Comparison of ENCODE assay signal across 1 cellular context in genomic region chr5:96714951-96715451, GRCh38.
TF ChIP-seq lines count a peak whose summit lies in the region.

No MANE protein-coding gene starts in this region.

TF ChIP-seq in HepG2, 621 proteins besides CTCF, POLR2A, EP300 and RAD21 (continued from another document and continues in another):
- TF ChIP-seq, protein P1, sequence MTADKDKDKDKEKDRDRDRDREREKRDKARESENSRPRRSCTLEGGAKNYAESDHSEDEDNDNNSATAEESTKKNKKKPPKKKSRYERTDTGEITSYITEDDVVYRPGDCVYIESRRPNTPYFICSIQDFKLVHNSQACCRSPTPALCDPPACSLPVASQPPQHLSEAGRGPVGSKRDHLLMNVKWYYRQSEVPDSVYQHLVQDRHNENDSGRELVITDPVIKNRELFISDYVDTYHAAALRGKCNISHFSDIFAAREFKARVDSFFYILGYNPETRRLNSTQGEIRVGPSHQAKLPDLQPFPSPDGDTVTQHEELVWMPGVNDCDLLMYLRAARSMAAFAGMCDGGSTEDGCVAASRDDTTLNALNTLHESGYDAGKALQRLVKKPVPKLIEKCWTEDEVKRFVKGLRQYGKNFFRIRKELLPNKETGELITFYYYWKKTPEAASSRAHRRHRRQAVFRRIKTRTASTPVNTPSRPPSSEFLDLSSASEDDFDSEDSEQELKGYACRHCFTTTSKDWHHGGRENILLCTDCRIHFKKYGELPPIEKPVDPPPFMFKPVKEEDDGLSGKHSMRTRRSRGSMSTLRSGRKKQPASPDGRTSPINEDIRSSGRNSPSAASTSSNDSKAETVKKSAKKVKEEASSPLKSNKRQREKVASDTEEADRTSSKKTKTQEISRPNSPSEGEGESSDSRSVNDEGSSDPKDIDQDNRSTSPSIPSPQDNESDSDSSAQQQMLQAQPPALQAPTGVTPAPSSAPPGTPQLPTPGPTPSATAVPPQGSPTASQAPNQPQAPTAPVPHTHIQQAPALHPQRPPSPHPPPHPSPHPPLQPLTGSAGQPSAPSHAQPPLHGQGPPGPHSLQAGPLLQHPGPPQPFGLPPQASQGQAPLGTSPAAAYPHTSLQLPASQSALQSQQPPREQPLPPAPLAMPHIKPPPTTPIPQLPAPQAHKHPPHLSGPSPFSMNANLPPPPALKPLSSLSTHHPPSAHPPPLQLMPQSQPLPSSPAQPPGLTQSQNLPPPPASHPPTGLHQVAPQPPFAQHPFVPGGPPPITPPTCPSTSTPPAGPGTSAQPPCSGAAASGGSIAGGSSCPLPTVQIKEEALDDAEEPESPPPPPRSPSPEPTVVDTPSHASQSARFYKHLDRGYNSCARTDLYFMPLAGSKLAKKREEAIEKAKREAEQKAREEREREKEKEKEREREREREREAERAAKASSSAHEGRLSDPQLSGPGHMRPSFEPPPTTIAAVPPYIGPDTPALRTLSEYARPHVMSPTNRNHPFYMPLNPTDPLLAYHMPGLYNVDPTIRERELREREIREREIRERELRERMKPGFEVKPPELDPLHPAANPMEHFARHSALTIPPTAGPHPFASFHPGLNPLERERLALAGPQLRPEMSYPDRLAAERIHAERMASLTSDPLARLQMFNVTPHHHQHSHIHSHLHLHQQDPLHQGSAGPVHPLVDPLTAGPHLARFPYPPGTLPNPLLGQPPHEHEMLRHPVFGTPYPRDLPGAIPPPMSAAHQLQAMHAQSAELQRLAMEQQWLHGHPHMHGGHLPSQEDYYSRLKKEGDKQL (CRISPR knock-in tag; IDR thresholded peaks at IDR 0.05; ENCODE audit: low read depth), result no peak
- TF ChIP-seq ZNF468 (CRISPR knock-in tag; IDR thresholded peaks at IDR 0.05), result no peak
- TF ChIP-seq, protein P2, sequence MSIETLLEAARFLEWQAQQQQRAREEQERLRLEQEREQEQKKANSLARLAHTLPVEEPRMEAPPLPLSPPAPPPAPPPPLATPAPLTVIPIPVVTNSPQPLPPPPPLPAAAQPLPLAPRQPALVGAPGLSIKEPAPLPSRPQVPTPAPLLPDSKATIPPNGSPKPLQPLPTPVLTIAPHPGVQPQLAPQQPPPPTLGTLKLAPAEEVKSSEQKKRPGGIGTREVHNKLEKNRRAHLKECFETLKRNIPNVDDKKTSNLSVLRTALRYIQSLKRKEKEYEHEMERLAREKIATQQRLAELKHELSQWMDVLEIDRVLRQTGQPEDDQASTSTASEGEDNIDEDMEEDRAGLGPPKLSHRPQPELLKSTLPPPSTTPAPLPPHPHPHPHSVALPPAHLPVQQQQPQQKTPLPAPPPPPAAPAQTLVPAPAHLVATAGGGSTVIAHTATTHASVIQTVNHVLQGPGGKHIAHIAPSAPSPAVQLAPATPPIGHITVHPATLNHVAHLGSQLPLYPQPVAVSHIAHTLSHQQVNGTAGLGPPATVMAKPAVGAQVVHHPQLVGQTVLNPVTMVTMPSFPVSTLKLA (IDR thresholded peaks at IDR 0.05), result peak; percentile 42; the same call in 1 of the 2 replicates
- TF ChIP-seq, protein P3, sequence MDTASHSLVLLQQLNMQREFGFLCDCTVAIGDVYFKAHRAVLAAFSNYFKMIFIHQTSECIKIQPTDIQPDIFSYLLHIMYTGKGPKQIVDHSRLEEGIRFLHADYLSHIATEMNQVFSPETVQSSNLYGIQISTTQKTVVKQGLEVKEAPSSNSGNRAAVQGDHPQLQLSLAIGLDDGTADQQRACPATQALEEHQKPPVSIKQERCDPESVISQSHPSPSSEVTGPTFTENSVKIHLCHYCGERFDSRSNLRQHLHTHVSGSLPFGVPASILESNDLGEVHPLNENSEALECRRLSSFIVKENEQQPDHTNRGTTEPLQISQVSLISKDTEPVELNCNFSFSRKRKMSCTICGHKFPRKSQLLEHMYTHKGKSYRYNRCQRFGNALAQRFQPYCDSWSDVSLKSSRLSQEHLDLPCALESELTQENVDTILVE (CRISPR knock-in tag; IDR thresholded peaks at IDR 0.05), result peak; percentile 84
- TF ChIP-seq ZNF136 (CRISPR knock-in tag; IDR thresholded peaks at IDR 0.05; ENCODE audit: low read depth), result no peak
- TF ChIP-seq, protein P4, sequence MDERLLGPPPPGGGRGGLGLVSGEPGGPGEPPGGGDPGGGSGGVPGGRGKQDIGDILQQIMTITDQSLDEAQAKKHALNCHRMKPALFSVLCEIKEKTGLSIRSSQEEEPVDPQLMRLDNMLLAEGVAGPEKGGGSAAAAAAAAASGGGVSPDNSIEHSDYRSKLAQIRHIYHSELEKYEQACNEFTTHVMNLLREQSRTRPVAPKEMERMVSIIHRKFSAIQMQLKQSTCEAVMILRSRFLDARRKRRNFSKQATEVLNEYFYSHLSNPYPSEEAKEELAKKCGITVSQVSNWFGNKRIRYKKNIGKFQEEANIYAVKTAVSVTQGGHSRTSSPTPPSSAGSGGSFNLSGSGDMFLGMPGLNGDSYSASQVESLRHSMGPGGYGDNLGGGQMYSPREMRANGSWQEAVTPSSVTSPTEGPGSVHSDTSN (CRISPR knock-in tag; IDR thresholded peaks at IDR 0.05), result no peak
- TF ChIP-seq CBFB (CRISPR knock-in tag; IDR thresholded peaks at IDR 0.05), result 0 out of 2 replicates have a peak, but pooled peaks have one; percentile 32
- no peak for TF ChIP-seq HNF1A (IDR thresholded peaks at IDR 0.05; ENCODE audit: low read depth)
- TF ChIP-seq HNF1A (CRISPR knock-in tag; IDR thresholded peaks at IDR 0.05; ENCODE audit: borderline replicate concordance), result 0 out of 2 replicates have a peak, but pooled peaks have one; percentile 40
- TF ChIP-seq IRX3 (CRISPR knock-in tag; IDR thresholded peaks at IDR 0.05; ENCODE audit: borderline replicate concordance, low read depth), result no peak
- peak; percentile 72; the same call in 1 of the 2 replicates for TF ChIP-seq SMAD3 (CRISPR knock-in tag; IDR thresholded peaks at IDR 0.05)
- TF ChIP-seq ATF2 (CRISPR knock-in tag; IDR thresholded peaks at IDR 0.05), result no peak; the same call in 1 of the 2 replicates
- peak; percentile 26; the same call in 1 of the 2 replicates for TF ChIP-seq RARA (CRISPR knock-in tag; IDR thresholded peaks at IDR 0.05)
- peak; percentile 96 for TF ChIP-seq TGIF2 (CRISPR knock-in tag; IDR thresholded peaks at IDR 0.05)
- TF ChIP-seq, protein P5, sequence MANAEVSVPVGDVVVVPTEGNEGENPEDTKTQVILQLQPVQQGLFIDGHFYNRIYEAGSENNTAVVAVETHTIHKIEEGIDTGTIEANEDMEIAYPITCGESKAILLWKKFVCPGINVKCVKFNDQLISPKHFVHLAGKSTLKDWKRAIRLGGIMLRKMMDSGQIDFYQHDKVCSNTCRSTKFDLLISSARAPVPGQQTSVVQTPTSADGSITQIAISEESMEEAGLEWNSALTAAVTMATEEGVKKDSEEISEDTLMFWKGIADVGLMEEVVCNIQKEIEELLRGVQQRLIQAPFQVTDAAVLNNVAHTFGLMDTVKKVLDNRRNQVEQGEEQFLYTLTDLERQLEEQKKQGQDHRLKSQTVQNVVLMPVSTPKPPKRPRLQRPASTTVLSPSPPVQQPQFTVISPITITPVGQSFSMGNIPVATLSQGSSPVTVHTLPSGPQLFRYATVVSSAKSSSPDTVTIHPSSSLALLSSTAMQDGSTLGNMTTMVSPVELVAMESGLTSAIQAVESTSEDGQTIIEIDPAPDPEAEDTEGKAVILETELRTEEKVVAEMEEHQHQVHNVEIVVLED (CRISPR knock-in tag; IDR thresholded peaks at IDR 0.05; ENCODE audit: borderline replicate concordance), result no peak
- no peak for TF ChIP-seq ZNF574 (CRISPR knock-in tag; IDR thresholded peaks at IDR 0.05)
- TF ChIP-seq HMG20A (CRISPR knock-in tag; IDR thresholded peaks at IDR 0.05; ENCODE audit: borderline replicate concordance), result peak; percentile 71
- no peak for TF ChIP-seq SP4 (CRISPR knock-in tag; IDR thresholded peaks at IDR 0.05)
- TF ChIP-seq GZF1 (CRISPR knock-in tag; IDR thresholded peaks at IDR 0.05), result no peak
- TF ChIP-seq IKZF5 (CRISPR knock-in tag; IDR thresholded peaks at IDR 0.05), result peak; percentile 79; the same call in 1 of the 2 replicates
- no peak for TF ChIP-seq SMARCE1 (IDR thresholded peaks at IDR 0.05; ENCODE audit: borderline replicate concordance)
- TF ChIP-seq ZNF775 (CRISPR knock-in tag; IDR thresholded peaks at IDR 0.05; ENCODE audit: borderline replicate concordance), result 0 out of 2 replicates have a peak, but pooled peaks have one; percentile 52
- peak; percentile 71 for TF ChIP-seq ZMYM4 (CRISPR knock-in tag; IDR thresholded peaks at IDR 0.05)
- TF ChIP-seq FOXM1 (CRISPR knock-in tag; IDR thresholded peaks at IDR 0.05), result no peak
- TF ChIP-seq NR2F1 (CRISPR knock-in tag; IDR thresholded peaks at IDR 0.05), result peak; percentile 45 to 77; a peak in 1 of 4 replicates
- TF ChIP-seq SOX5 (CRISPR knock-in tag; IDR thresholded peaks at IDR 0.05; ENCODE audit: borderline replicate concordance), result peak; percentile 99
- TF ChIP-seq ZNF451 (CRISPR knock-in tag; IDR thresholded peaks at IDR 0.05), result no peak
- TF ChIP-seq, protein P6, sequence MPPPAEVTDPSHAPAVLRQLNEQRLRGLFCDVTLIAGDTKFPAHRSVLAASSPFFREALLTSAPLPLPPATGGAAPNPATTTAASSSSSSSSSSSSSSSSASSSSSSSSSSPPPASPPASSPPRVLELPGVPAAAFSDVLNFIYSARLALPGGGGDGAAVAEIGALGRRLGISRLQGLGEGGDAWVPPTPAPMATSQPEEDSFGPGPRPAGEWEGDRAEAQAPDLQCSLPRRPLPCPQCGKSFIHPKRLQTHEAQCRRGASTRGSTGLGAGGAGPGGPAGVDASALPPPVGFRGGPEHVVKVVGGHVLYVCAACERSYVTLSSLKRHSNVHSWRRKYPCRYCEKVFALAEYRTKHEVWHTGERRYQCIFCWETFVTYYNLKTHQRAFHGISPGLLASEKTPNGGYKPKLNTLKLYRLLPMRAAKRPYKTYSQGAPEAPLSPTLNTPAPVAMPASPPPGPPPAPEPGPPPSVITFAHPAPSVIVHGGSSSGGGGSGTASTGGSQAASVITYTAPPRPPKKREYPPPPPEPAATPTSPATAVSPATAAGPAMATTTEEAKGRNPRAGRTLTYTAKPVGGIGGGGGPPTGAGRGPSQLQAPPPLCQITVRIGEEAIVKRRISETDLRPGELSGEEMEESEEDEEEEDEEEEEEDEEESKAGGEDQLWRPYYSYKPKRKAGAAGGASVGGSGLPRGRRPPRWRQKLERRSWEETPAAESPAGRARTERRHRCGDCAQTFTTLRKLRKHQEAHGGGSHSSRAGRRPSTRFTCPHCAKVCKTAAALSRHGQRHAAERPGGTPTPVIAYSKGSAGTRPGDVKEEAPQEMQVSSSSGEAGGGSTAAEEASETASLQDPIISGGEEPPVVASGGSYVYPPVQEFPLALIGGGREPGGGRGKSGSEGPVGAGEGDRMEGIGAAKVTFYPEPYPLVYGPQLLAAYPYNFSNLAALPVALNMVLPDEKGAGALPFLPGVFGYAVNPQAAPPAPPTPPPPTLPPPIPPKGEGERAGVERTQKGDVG (CRISPR knock-in tag; IDR thresholded peaks at IDR 0.05; ENCODE audit: borderline replicate concordance), result no peak
- no peak for TF ChIP-seq MLLT10 (CRISPR knock-in tag; IDR thresholded peaks at IDR 0.05)
